24 cellular contexts compared by ENCODE assay signal in the genomic region with DNA sequence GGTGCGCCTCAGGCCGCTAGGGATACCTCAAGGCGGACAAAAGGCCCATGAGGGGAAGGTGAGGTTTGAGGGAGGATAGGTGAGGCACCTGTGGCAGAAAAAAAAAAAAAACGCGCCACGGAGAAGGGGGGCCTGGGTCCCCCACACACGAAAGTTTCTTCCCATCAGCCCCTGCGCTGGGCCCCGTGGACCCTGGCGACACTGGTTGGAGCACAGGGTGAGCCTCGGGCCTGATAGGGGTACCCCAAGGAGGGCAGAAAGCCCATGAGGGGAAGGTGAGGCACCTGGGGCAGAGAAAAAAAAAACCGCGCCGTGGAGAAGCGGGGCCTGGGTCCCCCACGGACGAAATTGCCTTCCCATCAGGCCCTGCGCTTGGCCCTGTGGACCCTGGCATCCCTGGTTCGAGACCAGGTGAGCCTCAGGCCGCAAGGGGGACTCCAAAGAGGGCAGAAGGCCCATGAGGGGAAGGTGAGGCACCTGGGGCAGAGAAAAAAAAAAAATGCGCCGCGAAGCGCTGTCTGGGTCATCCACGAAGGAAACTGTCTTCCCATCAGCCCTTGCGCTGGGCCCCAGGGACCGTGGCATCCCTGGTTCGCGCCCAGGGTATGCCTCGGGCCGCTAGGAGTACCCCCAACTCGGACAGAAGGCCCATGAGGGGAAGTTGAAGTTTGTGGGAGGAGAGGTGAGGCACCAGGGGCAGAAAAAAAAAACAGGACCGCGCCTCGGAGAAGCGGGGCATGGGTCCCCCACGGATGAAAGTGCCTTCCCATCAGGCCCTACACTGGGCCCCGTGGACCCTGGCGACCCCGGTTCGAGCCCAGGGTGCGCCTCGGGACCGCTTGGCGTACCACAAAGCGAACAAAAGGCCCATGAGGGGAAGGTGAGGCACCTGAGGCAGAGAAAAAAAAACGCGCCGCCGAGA.
"Had no signal": no experiment of that assay in that cellular context is flagged by ENCODE, and none has a peak within 500 bp of the region (broad histone marks: within the 10 kb centered on the region; RNA-seq: fewer than 3 reads in every experiment).

No MANE protein-coding gene starts in this region.

- H3K9me3 ChIP-seq: colonic mucosa, esophagus squamous epithelium, gastrocnemius medialis, lower lobe of right lung, mucosa of descending colon had no signal

- H3K4me3 ChIP-seq: colonic mucosa, esophagus squamous epithelium, gastrocnemius medialis, heart right ventricle, left lung, lower lobe of right lung, mucosa of descending colon had no signal

- H3K4me1 Mint-ChIP-seq: endodermal cell, mesothelial cell of epicardium had no signal

- H3K36me3 ChIP-seq: colonic mucosa, esophagus squamous epithelium, gastrocnemius medialis, heart right ventricle, left lung, lower lobe of right lung had no signal

- H3K27me3 ChIP-seq: colonic mucosa, esophagus squamous epithelium, gastrocnemius medialis, heart right ventricle, left lung had no signal

- ATAC-seq: effector memory CD8-positive, alpha-beta T cell; esophagus mucosa; gastrocnemius medialis; heart right ventricle; left cardiac atrium; left lung; left ventricle myocardium superior; lower lobe of right lung; mucosa of descending colon had no signal

- H3K27ac Mint-ChIP-seq: dendritic cell treated with granulocyte-macrophage colony-stimulating factor and Interleukin-4, amounts not matched to agents 40 ng/mL and 50 ng/mL, for 4 days; effector memory CD8-positive, alpha-beta T cell; endodermal cell; mesothelial cell of epicardium had no signal

- H3K9me3 Mint-ChIP-seq: effector memory CD8-positive, alpha-beta T cell; mesothelial cell of epicardium had no signal

- H3K4me3 Mint-ChIP-seq: dendritic cell treated with granulocyte-macrophage colony-stimulating factor and Interleukin-4, amounts not matched to agents 40 ng/mL and 50 ng/mL, for 4 days; effector memory CD8-positive, alpha-beta T cell; endodermal cell; mesothelial cell of epicardium had no signal

- H3K27me3 Mint-ChIP-seq: effector memory CD8-positive, alpha-beta T cell had no signal

- H3K27ac ChIP-seq: colonic mucosa, epithelial cell of prostate, esophagus squamous epithelium, gastrocnemius medialis, heart right ventricle, left lung, lower lobe of right lung had no signal

- DNase-seq: colonic mucosa; cortex of kidney; effector CD8-positive, alpha-beta T cell; effector memory CD8-positive, alpha-beta T cell; endodermal cell; erythroblast; esophagus squamous epithelium; foreskin fibroblast; foreskin melanocyte; gastrocnemius medialis; glutamatergic neuron; head of caudate nucleus; heart right ventricle; hippocampal formation; left cardiac atrium; left lung; left ventricle myocardium superior; lower lobe of right lung; mesenchymal stem cell; mucosa of descending colon had no signal

- H3K4me1 ChIP-seq: colonic mucosa, esophagus squamous epithelium, gastrocnemius medialis, heart right ventricle, left lung, lower lobe of right lung had no signal
